In the genomic region with DNA sequence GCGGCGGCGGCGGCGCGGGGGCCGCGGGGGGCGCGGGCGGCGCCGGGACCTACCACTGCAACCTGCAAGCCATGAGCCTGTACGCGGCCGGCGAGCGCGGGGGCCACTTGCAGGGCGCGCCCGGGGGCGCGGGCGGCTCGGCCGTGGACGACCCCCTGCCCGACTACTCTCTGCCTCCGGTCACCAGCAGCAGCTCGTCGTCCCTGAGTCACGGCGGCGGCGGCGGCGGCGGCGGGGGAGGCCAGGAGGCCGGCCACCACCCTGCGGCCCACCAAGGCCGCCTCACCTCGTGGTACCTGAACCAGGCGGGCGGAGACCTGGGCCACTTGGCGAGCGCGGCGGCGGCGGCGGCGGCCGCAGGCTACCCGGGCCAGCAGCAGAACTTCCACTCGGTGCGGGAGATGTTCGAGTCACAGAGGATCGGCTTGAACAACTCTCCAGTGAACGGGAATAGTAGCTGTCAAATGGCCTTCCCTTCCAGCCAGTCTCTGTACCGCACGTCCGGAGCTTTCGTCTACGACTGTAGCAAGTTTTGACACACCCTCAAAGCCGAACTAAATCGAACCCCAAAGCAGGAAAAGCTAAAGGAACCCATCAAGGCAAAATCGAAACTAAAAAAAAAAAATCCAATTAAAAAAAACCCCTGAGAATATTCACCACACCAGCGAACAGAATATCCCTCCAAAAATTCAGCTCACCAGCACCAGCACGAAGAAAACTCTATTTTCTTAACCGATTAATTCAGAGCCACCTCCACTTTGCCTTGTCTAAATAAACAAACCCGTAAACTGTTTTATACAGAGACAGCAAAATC, we compare ENCODE assay signal across 8 cellular contexts. TPM values are rescaled to one million over a fixed set of nuclear protein-coding genes. Genes with fewer than 3 reads are reported as not detected.
DNase-seq lines count a peak whose midpoint lies in the region; ATAC-seq and TF ChIP-seq lines count a peak whose summit lies in the region.

No MANE protein-coding gene starts in this region.

- no peak for TF ChIP-seq EP300 in suprapubic skin (IDR thresholded peaks at IDR 0.05)

- TF ChIP-seq CTCF in HFF-Myc (IDR thresholded peaks at IDR 0.05; ENCODE audit: low read depth, low read length, missing control alignments) (no peak), suprapubic skin (IDR thresholded peaks at IDR 0.05) (no peak)

- peak overlapping the region; percentile 72 for H3K4me3 ChIP-seq in HFF-Myc (replicated peaks; ENCODE audit: low read depth, low read length)
- peak overlapping the region; percentile 71 for H3K4me3 ChIP-seq in suprapubic skin

- no peaks in the 10 kb centered on the region for H3K9me3 Mint-ChIP-seq in activated T-helper 17 cell treated with anti-CD3 and anti-CD28 coated beads, Interleukin-2, amount 50 U/mL, for 72 hours

- WGBS in suprapubic skin, result 5% methylated on average over 33 of the region's 73 CpGs

- H3K27ac Mint-ChIP-seq in activated T-helper 17 cell treated with anti-CD3 and anti-CD28 coated beads, Interleukin-2, amount 50 U/mL, for 72 hours, result no peak overlapping the region

- H3K4me1 ChIP-seq in suprapubic skin, result peaks cover 64% of the 10 kb centered on the region

- DNase-seq in AML-193 (lab: John Stamatoyannopoulos, UW) (peak; percentile 14 to 30), HFF-Myc (ENCODE audit: extremely low read depth, low read depth) (no peak), iris pigment epithelial cell (ENCODE audit: low read depth) (peak; percentile 54), suprapubic skin (ENCODE audit: low spot score in 2 of 2) (no peak), COR-L47 (lab: John Stamatoyannopoulos, UW) (no peak)

- peak overlapping the region; percentile 62 for H3K27ac ChIP-seq in suprapubic skin

- H3K36me3 Mint-ChIP-seq in activated T-helper 17 cell treated with anti-CD3 and anti-CD28 coated beads, Interleukin-2, amount 50 U/mL, for 72 hours (ENCODE audit: low read depth), result peaks cover 9% of the 10 kb centered on the region

- peak overlapping the region; percentile 60 for H3K4me3 Mint-ChIP-seq in activated T-helper 17 cell treated with anti-CD3 and anti-CD28 coated beads, Interleukin-2, amount 50 U/mL, for 72 hours

- peaks cover 80% of the 10 kb centered on the region for H3K27me3 ChIP-seq in suprapubic skin

- H3K27me3 Mint-ChIP-seq in activated T-helper 17 cell treated with anti-CD3 and anti-CD28 coated beads, Interleukin-2, amount 50 U/mL, for 72 hours, result peaks cover 43% of the 10 kb centered on the region

- no peaks in the 10 kb centered on the region for H3K9me3 ChIP-seq in suprapubic skin

- no peak for TF ChIP-seq POLR2A in suprapubic skin (IDR thresholded peaks at IDR 0.05)

- H3K36me3 ChIP-seq in suprapubic skin, result no peaks in the 10 kb centered on the region

- peaks cover 17% of the 10 kb centered on the region for H3K4me1 Mint-ChIP-seq in activated T-helper 17 cell treated with anti-CD3 and anti-CD28 coated beads, Interleukin-2, amount 50 U/mL, for 72 hours

- no peak for ATAC-seq in activated T-helper 17 cell treated with anti-CD3 and anti-CD28 coated beads, Interleukin-2, amount 50 U/mL, for 72 hours (replicated peaks)
- no peak for ATAC-seq in GM18511 (IDR thresholded peaks at IDR 0.05; ENCODE audit: unreplicated experiment)
- no peak for ATAC-seq in GM21825 (IDR thresholded peaks at IDR 0.05; ENCODE audit: unreplicated experiment)

RNA-seq across cellular contexts. Expression of gene FOXC1, which starts 2.1 kb away (rescaled TPM):
- total RNA-seq in activated T-helper 17 cell treated with anti-CD3 and anti-CD28 coated beads, Interleukin-2, amount 50 U/mL, for 72 hours, result not detected
- 10 to 100 TPM; 14.5 to 35.8 (median 21.4) TPM for total RNA-seq in suprapubic skin

Comparison
In these comparisons a context has a peak if more than half of its experiments do, and no peak if none do; other contexts are left out.
1. DNase-seq: peak in AML-193 (2 of 2) and iris pigment epithelial cell (single experiment); none in HFF-Myc (single experiment), suprapubic skin (0 of 2) and COR-L47 (single experiment).
2. RNA of gene FOXC1, which starts 2.1 kb away (total RNA-seq): 14.5 to 35.8 TPM in suprapubic skin; not detected in activated T-helper 17 cell treated with anti-CD3 and anti-CD28 coated beads, Interleukin-2, amount 50 U/mL, for 72 hours; every median in the first group is over 10 times any median in the second.